Comparison of ENCODE assay signal across 1 cellular context in genomic region chr17:488993-489757, GRCh38.
TF ChIP-seq lines count a peak whose summit lies in the region.

No MANE protein-coding gene starts in this region.

TF ChIP-seq in HepG2, 621 proteins besides CTCF, POLR2A, EP300 and RAD21 (continued from another document and continues in another):
- peak; percentile 99 for TF ChIP-seq ZNF687 (CRISPR knock-in tag; IDR thresholded peaks at IDR 0.05)
- no peak for TF ChIP-seq ZNF577 (CRISPR knock-in tag; IDR thresholded peaks at IDR 0.05; ENCODE audit: borderline replicate concordance, low read depth)
- TF ChIP-seq SMAD3 (CRISPR knock-in tag; IDR thresholded peaks at IDR 0.05) = peak; percentile 62; the same call in 1 of the 2 replicates
- no peak for TF ChIP-seq FIP1L1 (IDR thresholded peaks at IDR 0.05; ENCODE audit: borderline replicate concordance, insufficient read depth, low read depth, low read length)
- 0 out of 2 replicates have a peak, but pooled peaks have one; percentile 24 for TF ChIP-seq HMG20A (CRISPR knock-in tag; IDR thresholded peaks at IDR 0.05; ENCODE audit: borderline replicate concordance)
- TF ChIP-seq ZNF12 (CRISPR knock-in tag; IDR thresholded peaks at IDR 0.05) = no peak
- TF ChIP-seq NRL (CRISPR knock-in tag; IDR thresholded peaks at IDR 0.05; ENCODE audit: borderline replicate concordance) = peak; percentile 92; the same call in 1 of the 2 replicates
- TF ChIP-seq PRDM10 (CRISPR knock-in tag; IDR thresholded peaks at IDR 0.05; ENCODE audit: low read depth) = no peak
- no peak for TF ChIP-seq RARG (CRISPR knock-in tag; IDR thresholded peaks at IDR 0.05; ENCODE audit: low read depth)
- no peak for TF ChIP-seq ATF1 (CRISPR knock-in tag; IDR thresholded peaks at IDR 0.05)
- TF ChIP-seq ZBTB46 (CRISPR knock-in tag; IDR thresholded peaks at IDR 0.05; ENCODE audit: borderline replicate concordance) = no peak
- TF ChIP-seq MXD4 (CRISPR knock-in tag; IDR thresholded peaks at IDR 0.05) = peak; percentile 91
- TF ChIP-seq CREB3 (CRISPR knock-in tag; IDR thresholded peaks at IDR 0.05) = peak; percentile 97
- peak; percentile 85 for TF ChIP-seq POGK (CRISPR knock-in tag; conservative IDR thresholded peaks at IDR 0.05)
- TF ChIP-seq PHB2 (IDR thresholded peaks at IDR 0.05; ENCODE audit: partially characterized antibody) = no peak
- peak; percentile 53; the same call in 1 of the 2 replicates for TF ChIP-seq ZFP91 (CRISPR knock-in tag; IDR thresholded peaks at IDR 0.05; ENCODE audit: borderline replicate concordance)
- no peak for TF ChIP-seq SOX6 (IDR thresholded peaks at IDR 0.05)
- 0 out of 2 replicates have a peak, but pooled peaks have one; percentile 26 for TF ChIP-seq SOX6 (CRISPR knock-in tag; IDR thresholded peaks at IDR 0.05)
- TF ChIP-seq HOXD1 (CRISPR knock-in tag; IDR thresholded peaks at IDR 0.05) = no peak
- no peak for TF ChIP-seq ZNF784 (CRISPR knock-in tag; IDR thresholded peaks at IDR 0.05; ENCODE audit: borderline replicate concordance)
- peak; percentile 76 for TF ChIP-seq ZNF605 (CRISPR knock-in tag; IDR thresholded peaks at IDR 0.05)
- TF ChIP-seq TMF1 (CRISPR knock-in tag; IDR thresholded peaks at IDR 0.05; ENCODE audit: low read depth) = no peak
- no peak for TF ChIP-seq DBP (CRISPR knock-in tag; IDR thresholded peaks at IDR 0.05; ENCODE audit: not compliant biosample characterization)
- 0 out of 2 replicates have a peak, but pooled peaks have one; percentile 65 for TF ChIP-seq ZNF251 (CRISPR knock-in tag; IDR thresholded peaks at IDR 0.05)
- TF ChIP-seq ZNF142 (CRISPR knock-in tag; IDR thresholded peaks at IDR 0.05) = no peak
- TF ChIP-seq ZBTB25 (CRISPR knock-in tag; IDR thresholded peaks at IDR 0.05) = 0 out of 2 replicates have a peak, but pooled peaks have one; percentile 26
- no peak for TF ChIP-seq RFXAP (CRISPR knock-in tag; IDR thresholded peaks at IDR 0.05; ENCODE audit: borderline replicate concordance)
- no peak for TF ChIP-seq ZNF205 (CRISPR knock-in tag; IDR thresholded peaks at IDR 0.05)
- TF ChIP-seq ZNF644 (CRISPR knock-in tag; IDR thresholded peaks at IDR 0.05; ENCODE audit: low read depth) = 0 out of 2 replicates have a peak, but pooled peaks have one; percentile 11
- TF ChIP-seq TP53 (CRISPR knock-in tag; conservative IDR thresholded peaks at IDR 0.05) = 0 out of 2 replicates have a peak, but pooled peaks have one; percentile 19
- peak; percentile 87 for TF ChIP-seq NFKB2 (CRISPR knock-in tag; IDR thresholded peaks at IDR 0.05; ENCODE audit: borderline replicate concordance)
- TF ChIP-seq TAF15 (IDR thresholded peaks at IDR 0.05; ENCODE audit: low read depth, low read length, poor library complexity, severe bottlenecking) = no peak
